In the genomic region with DNA sequence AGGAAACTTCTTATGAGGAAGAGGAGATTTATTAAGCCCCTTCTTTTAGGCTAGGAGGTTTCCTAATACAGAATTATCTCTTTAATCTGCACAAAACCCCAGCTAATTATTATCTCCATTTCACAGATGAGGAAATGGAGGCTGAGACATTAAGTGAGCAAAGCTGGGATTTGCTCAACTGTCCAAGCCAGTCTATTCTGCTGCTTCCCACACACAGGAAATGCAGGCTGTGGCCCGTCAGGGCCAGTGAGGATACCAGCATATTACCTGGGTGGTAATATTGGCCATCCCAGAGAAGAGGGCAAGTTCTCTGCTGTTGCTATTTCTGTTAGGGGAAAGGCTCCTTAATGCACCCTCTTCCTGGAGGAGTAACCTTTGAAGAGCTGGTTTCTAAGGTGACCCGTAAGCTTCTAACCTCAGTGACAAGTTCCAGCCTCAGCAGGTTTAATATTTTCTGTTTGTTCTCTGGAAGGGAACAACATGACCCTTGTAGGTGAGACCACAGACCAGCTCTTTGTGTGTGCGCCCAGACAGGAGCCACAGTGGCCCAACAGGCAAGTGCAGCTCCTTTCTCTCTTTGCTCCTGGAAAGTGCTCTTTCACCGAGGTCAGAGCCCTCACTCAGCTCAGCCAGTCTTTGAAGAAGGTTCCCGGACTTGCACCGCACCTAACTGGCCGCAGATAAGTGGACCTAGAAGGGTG, we compare ENCODE assay signal across 8 cellular contexts. TPM values are rescaled to one million over a fixed set of nuclear protein-coding genes. Genes with fewer than 3 reads are reported as not detected.
DNase-seq lines count a peak whose midpoint lies in the region; ATAC-seq, FAIRE-seq and TF ChIP-seq lines count a peak whose summit lies in the region.

No MANE protein-coding gene starts in this region.

- WGBS in psoas muscle, 3 donors = 62 to 74% (median 62%) methylated on average over 7 of the region's 7 CpGs

- no peaks in the 10 kb centered on the region for H3K4me1 ChIP-seq in psoas muscle

- ATAC-seq in HG02840 (IDR thresholded peaks at IDR 0.05; ENCODE audit: low FRiP score, unreplicated experiment) (peak; percentile 30), psoas muscle (no peak)
- ATAC-seq in activated T-helper 17 cell treated with anti-CD3 and anti-CD28 coated beads, Interleukin-2, amount 50 U/mL, for 72 hours (replicated peaks) = peak; percentile 9

- no peaks in the 10 kb centered on the region for H3K36me3 ChIP-seq in psoas muscle (ENCODE audit: insufficient read depth in 1 of 2, low read depth in 1 of 2)
- H3K36me3 ChIP-seq in brain microvascular endothelial cell (replicated peaks) = no peaks in the 10 kb centered on the region

- no peaks in the 10 kb centered on the region for H3K36me3 Mint-ChIP-seq in activated T-helper 17 cell treated with anti-CD3 and anti-CD28 coated beads, Interleukin-2, amount 50 U/mL, for 72 hours (ENCODE audit: low read depth)

- peak overlapping the region; percentile 3 for H3K4me3 Mint-ChIP-seq in activated T-helper 17 cell treated with anti-CD3 and anti-CD28 coated beads, Interleukin-2, amount 50 U/mL, for 72 hours

- no peaks in the 10 kb centered on the region for H3K9me3 Mint-ChIP-seq in activated T-helper 17 cell treated with anti-CD3 and anti-CD28 coated beads, Interleukin-2, amount 50 U/mL, for 72 hours

- no peak for TF ChIP-seq CTCF in psoas muscle (IDR thresholded peaks at IDR 0.05)
- no peak for TF ChIP-seq CTCF in GM13976 (IDR thresholded peaks at IDR 0.05; ENCODE audit: borderline replicate concordance, control extremely low read depth, extremely low read depth, insufficient read depth, missing control alignments)
- TF ChIP-seq CTCF in brain microvascular endothelial cell (IDR thresholded peaks at IDR 0.05; ENCODE audit: low read depth, low read length, missing control alignments) = no peak

- H3K27me3 ChIP-seq in psoas muscle (ENCODE audit: insufficient read depth in 3 of 3, low read length in 2 of 3) = no peaks in the 10 kb centered on the region
- no peaks in the 10 kb centered on the region for H3K27me3 ChIP-seq in brain microvascular endothelial cell (replicated peaks)

- peak; percentile 69 for FAIRE-seq in GM19239 (lab: Jason Lieb, UNC)

- H3K9me3 ChIP-seq in psoas muscle = no peaks in the 10 kb centered on the region

- H3K4me3 ChIP-seq in psoas muscle = peak overlapping the region; percentile 15
- no peak overlapping the region for H3K4me3 ChIP-seq in brain microvascular endothelial cell (ENCODE audit: low read depth, low read length)

- in situ Hi-C loops in GM13976 (cut with MboI; ENCODE audit: low sequenced_read_pairs, unreplicated experiment) (no loop called here), brain microvascular endothelial cell (cut with HindIII; ENCODE audit: low pct_ligation_motif_present, low sequenced_read_pairs) (no loop called here)

- peaks cover 5% of the 10 kb centered on the region for H3K4me1 Mint-ChIP-seq in activated T-helper 17 cell treated with anti-CD3 and anti-CD28 coated beads, Interleukin-2, amount 50 U/mL, for 72 hours

- DNase-seq in GM19239 (ENCODE audit: insufficient read length, low spot score) = no peak
- no peak for DNase-seq in psoas muscle
- DNase-seq in NCI-H526 treated with DMSO at 0.1 percent for 48 hours (lab: John Stamatoyannopoulos, UW) = no peak
- DNase-seq in GM13976 (ENCODE audit: low spot score) = no peak
- no peak for DNase-seq in brain microvascular endothelial cell
- no peak for DNase-seq in NCI-H1694 (lab: John Stamatoyannopoulos, UW)

- H3K27ac ChIP-seq in psoas muscle = no peak overlapping the region
- H3K27ac ChIP-seq in brain microvascular endothelial cell = no peak overlapping the region

- H3K27ac Mint-ChIP-seq in activated T-helper 17 cell treated with anti-CD3 and anti-CD28 coated beads, Interleukin-2, amount 50 U/mL, for 72 hours = no peak overlapping the region

- peaks cover 3% of the 10 kb centered on the region for H3K27me3 Mint-ChIP-seq in activated T-helper 17 cell treated with anti-CD3 and anti-CD28 coated beads, Interleukin-2, amount 50 U/mL, for 72 hours

- intact Hi-C loops in psoas muscle (cut with DNase I) = no loop called here

RNA-seq across cellular contexts. Expression of a gene that starts 35.6 kb away (rescaled TPM):
- under 1 TPM in 1 of 2 donors, not detected in 1; 0.05 TPM for total RNA-seq in activated T-helper 17 cell treated with anti-CD3 and anti-CD28 coated beads, Interleukin-2, amount 50 U/mL, for 72 hours
- 1 to 10 TPM; 2.1 to 5.4 (median 4.2) TPM for total RNA-seq in psoas muscle
- 1 to 10 TPM; 1.6 to 1.7 (median 1.6) TPM for polyA plus RNA-seq in psoas muscle

Comparison
In these comparisons a context has a peak if more than half of its experiments do, and no peak if none do; other contexts are left out.
1. ATAC-seq: peak in HG02840 (single experiment) and activated T-helper 17 cell treated with anti-CD3 and anti-CD28 coated beads, Interleukin-2, amount 50 U/mL, for 72 hours (single experiment); none in psoas muscle (0 of 4).